In genomic region chr11:27162237-27162636, GRCh38 we compare ENCODE assay signal across 24 cellular contexts.
DNase-seq lines count a peak whose midpoint lies in the region; ATAC-seq and TF ChIP-seq lines count a peak whose summit lies in the region.
"Had no signal": no experiment of that assay in that cellular context is flagged by ENCODE, and none has a peak within 500 bp of the region (broad histone marks: within the 10 kb centered on the region; RNA-seq: fewer than 3 reads in every experiment).

No MANE protein-coding gene starts in this region.

- H3K9me3 ChIP-seq in tibial nerve: no peaks in the 10 kb centered on the region
- H3K9me3 ChIP-seq: A549; BE2C; BLaER1 treated with 17β-estradiol and CSF1 and Interleukin-3, amounts not matched to agents 10 nM and 100 nM; HAP-1 had no signal

- peaks cover 0 to 10% (median 0%) of the 10 kb centered on the region in 4 donors for H3K4me1 ChIP-seq in tibial nerve
- H3K4me1 ChIP-seq: A549; BE2C; BLaER1 treated with 17β-estradiol and CSF1 and Interleukin-3, amounts not matched to agents 10 nM and 100 nM; HAP-1 had no signal

- peaks cover 6% of the 10 kb centered on the region for H3K4me1 Mint-ChIP-seq in nephron progenitor cell
- H3K4me1 Mint-ChIP-seq in mesothelial cell of epicardium: no peaks in the 10 kb centered on the region
- H3K4me1 Mint-ChIP-seq: CD14-positive monocyte; CD8-positive, alpha-beta memory T cell had no signal

- no peak for ATAC-seq in HG03469 (IDR thresholded peaks at IDR 0.05; ENCODE audit: unreplicated experiment)
- ATAC-seq: A549, GM12878 had no signal

- H3K4me3 ChIP-seq in tibial nerve: no peak overlapping the region
- H3K4me3 ChIP-seq: A549; BLaER1 treated with 17β-estradiol and CSF1 and Interleukin-3, amounts not matched to agents 10 nM and 100 nM; GM12878; HAP-1 had no signal

- no peak for TF ChIP-seq CTCF in nephron progenitor cell (IDR thresholded peaks at IDR 0.05)
- TF ChIP-seq CTCF in tibial nerve (IDR thresholded peaks at IDR 0.05): no peak
- TF ChIP-seq CTCF in mesothelial cell of epicardium (IDR thresholded peaks at IDR 0.05; ENCODE audit: unreplicated experiment): no peak

- H3K36me3 Mint-ChIP-seq in nephron progenitor cell (ENCODE audit: low read depth): peaks cover 13% of the 10 kb centered on the region
- H3K36me3 Mint-ChIP-seq in mesothelial cell of epicardium: peaks cover 2% of the 10 kb centered on the region
- H3K36me3 Mint-ChIP-seq: CD14-positive monocyte; CD8-positive, alpha-beta memory T cell had no signal

- no peaks in the 10 kb centered on the region for H3K27me3 ChIP-seq in tibial nerve
- H3K27me3 ChIP-seq: BE2C; BLaER1 treated with 17β-estradiol and CSF1 and Interleukin-3, amounts not matched to agents 10 nM and 100 nM had no signal

- WGBS in tibial nerve, 2 donors: 41 to 42% methylated on average over 1 of the region's 1 CpG

- DNase-seq in NCI-H2227 treated with DMSO at 0.1 percent for 48 hours (lab: John Stamatoyannopoulos, UW) (peak; percentile 15), nephron progenitor cell (no peak), renal cortical epithelial cell (ENCODE audit: low read depth) (peak; percentile 64), tibial nerve (ENCODE audit: low spot score in 2 of 2) (no peak), NCI-H226 (no peak), mesothelial cell of epicardium (ENCODE audit: low spot score in 2 of 2, unreplicated experiment in 2 of 2) (no peak)
- DNase-seq: 8988T; ACHN; AML-193; BE2C; CD4-positive, alpha-beta T cell; CD8-positive, alpha-beta memory T cell; DMS 273 treated with DMSO at 0.1 percent for 48 hours; DMS79; EL; GDM1; GOT3; HFFc6 had no signal

- H3K27ac ChIP-seq in tibial nerve: peak overlapping the region in 3 of 4 donors; percentile 23 to 77 (median 42)
- H3K27ac ChIP-seq: A549; BLaER1 treated with 17β-estradiol and CSF1 and Interleukin-3, amounts not matched to agents 10 nM and 100 nM had no signal

- H3K27ac Mint-ChIP-seq in nephron progenitor cell: peak overlapping the region; percentile 76
- no peak overlapping the region for H3K27ac Mint-ChIP-seq in mesothelial cell of epicardium
- H3K27ac Mint-ChIP-seq: CD14-positive monocyte; CD4-positive, alpha-beta T cell; CD8-positive, alpha-beta memory T cell; HFFc6 had no signal

- H3K4me3 Mint-ChIP-seq in nephron progenitor cell (no peak overlapping the region), mesothelial cell of epicardium (no peak overlapping the region)
- H3K4me3 Mint-ChIP-seq: CD14-positive monocyte; CD4-positive, alpha-beta T cell; CD8-positive, alpha-beta memory T cell; HFFc6 had no signal

- peaks cover 13% of the 10 kb centered on the region for H3K9me3 Mint-ChIP-seq in nephron progenitor cell
- H3K9me3 Mint-ChIP-seq in mesothelial cell of epicardium: no peaks in the 10 kb centered on the region
- H3K9me3 Mint-ChIP-seq: CD14-positive monocyte; CD4-positive, alpha-beta T cell had no signal

- peak; percentile 29 to 66 for TF ChIP-seq EP300 in tibial nerve (IDR thresholded peaks at IDR 0.05)

- TF ChIP-seq POLR2A in tibial nerve (IDR thresholded peaks at IDR 0.05): no peak

- H3K36me3 ChIP-seq in tibial nerve: no peaks in the 10 kb centered on the region
- H3K36me3 ChIP-seq: BE2C; BLaER1 treated with 17β-estradiol and CSF1 and Interleukin-3, amounts not matched to agents 10 nM and 100 nM; HAP-1 had no signal

- H3K27me3 Mint-ChIP-seq in nephron progenitor cell (ENCODE audit: low read depth, poor library complexity): peaks cover 13% of the 10 kb centered on the region
- H3K27me3 Mint-ChIP-seq in mesothelial cell of epicardium (ENCODE audit: low read depth): no peaks in the 10 kb centered on the region

Comparison
In these comparisons a context has a peak if more than half of its experiments do, and no peak if none do; other contexts are left out.
1. DNase-seq: peak in NCI-H2227 treated with DMSO at 0.1 percent for 48 hours (single experiment) and renal cortical epithelial cell (single experiment); none in nephron progenitor cell (single experiment), tibial nerve (0 of 2), NCI-H226 (single experiment) and mesothelial cell of epicardium (0 of 2).